ENCODE assay signal across 19 cellular contexts in genomic region chr10:17410907-17411306, GRCh38. TPM values are rescaled to one million over a fixed set of nuclear protein-coding genes. Genes with fewer than 3 reads are reported as not detected.
A peak's percentile ranks its signal among the peaks of the same experiment; 100 is the strongest.
DNase-seq lines count a peak whose midpoint lies in the region; ATAC-seq and TF ChIP-seq lines count a peak whose summit lies in the region.
"Had no signal": no experiment of that assay in that cellular context is flagged by ENCODE, and none has a peak within 500 bp of the region (broad histone marks: within the 10 kb centered on the region; RNA-seq: fewer than 3 reads in every experiment).

No MANE protein-coding gene starts in this region.

- no peak overlapping the region for H3K4me2 ChIP-seq in neural cell (ENCODE audit: low read length)
- H3K4me2 ChIP-seq: A549 had no signal

- TF ChIP-seq EP300 in neural cell (conservative IDR thresholded peaks at IDR 0.05; ENCODE audit: poor library complexity, severe bottlenecking), result peak; percentile 44

- H3K27ac ChIP-seq in neural cell (ENCODE audit: low read length) (no peak overlapping the region), brain microvascular endothelial cell (no peak overlapping the region)
- H3K27ac ChIP-seq: A549 had no signal

- H3K9me2 ChIP-seq in neural cell (ENCODE audit: insufficient read depth, low read length), result no peaks in the 10 kb centered on the region

- in situ Hi-C loops in brain microvascular endothelial cell (cut with HindIII; ENCODE audit: low pct_ligation_motif_present, low sequenced_read_pairs), result no loop called here

- no peak overlapping the region for H3K9ac ChIP-seq in neural cell (ENCODE audit: low read length)

- H3F3A ChIP-seq in neural cell (ENCODE audit: insufficient read depth, low read length, poor library complexity, severe bottlenecking), result no peaks in the 10 kb centered on the region

- H4K20me1 ChIP-seq in neural cell (ENCODE audit: insufficient read depth), result no peaks in the 10 kb centered on the region

- no peak for TF ChIP-seq RAD21 in neural cell (conservative IDR thresholded peaks at IDR 0.05)

- POLR2A ChIA-PET in HEK293T (lab: Yijun Ruan, JAX), result no interaction called here

- H3K36me3 ChIP-seq in neural cell (ENCODE audit: insufficient read depth, low read length) (no peaks in the 10 kb centered on the region), brain microvascular endothelial cell (replicated peaks) (no peaks in the 10 kb centered on the region)
- H3K36me3 ChIP-seq: HAP-1 had no signal

- DNase-seq in NCI-H748 (lab: John Stamatoyannopoulos, UW; ENCODE audit: unreplicated experiment) (peak; percentile 33), NCI-H748 treated with DMSO at 0.1 percent for 48 hours (lab: John Stamatoyannopoulos, UW) (no peak), HEK293T (ENCODE audit: extremely low spot score) (no peak), NCI-H526 treated with DMSO at 0.1 percent for 48 hours (lab: John Stamatoyannopoulos, UW) (peak; percentile 2), brain microvascular endothelial cell (no peak)
- DNase-seq: 8988T; C1 segment of cervical spinal cord; Calu3; CD4-positive, alpha-beta memory T cell; COR-L47; DMS53; DMS79 treated with DMSO at 0.1 percent for 48 hours; GF-D8; GOT3 had no signal

- ATAC-seq in HG02981 (IDR thresholded peaks at IDR 0.05; ENCODE audit: unreplicated experiment), result no peak
- ATAC-seq: A549 had no signal

- H3K4me3 ChIP-seq in neural cell (ENCODE audit: low read length) (no peak overlapping the region), brain microvascular endothelial cell (ENCODE audit: low read depth, low read length) (no peak overlapping the region)
- H3K4me3 ChIP-seq: A549, HAP-1 had no signal

- CTCF ChIA-PET in HEK293T (lab: Yijun Ruan, JAX), result no interaction called here

- no peaks in the 10 kb centered on the region for H3K79me2 ChIP-seq in neural cell (replicated peaks; ENCODE audit: insufficient read depth, low read length)

- no peak overlapping the region for H2AFZ ChIP-seq in neural cell (ENCODE audit: low read depth, low read length)

- no peaks in the 10 kb centered on the region for H3K27me3 ChIP-seq in neural cell (ENCODE audit: insufficient read depth, low read depth, low read length)
- H3K27me3 ChIP-seq in brain microvascular endothelial cell (replicated peaks), result no peaks in the 10 kb centered on the region

- no peaks in the 10 kb centered on the region for H3K9me3 ChIP-seq in neural cell (ENCODE audit: low read length)
- H3K9me3 ChIP-seq: A549, HAP-1 had no signal

- TF ChIP-seq CTCF in neural cell (IDR thresholded peaks at IDR 0.05; ENCODE audit: poor library complexity, severe bottlenecking), result no peak
- TF ChIP-seq CTCF in brain microvascular endothelial cell (IDR thresholded peaks at IDR 0.05; ENCODE audit: low read depth, low read length, missing control alignments), result no peak

TF ChIP-seq in HEK293T, 16 proteins besides CTCF, POLR2A, EP300 and RAD21:
- TF ChIP-seq PKNOX1 (IDR thresholded peaks at IDR 0.05), result peak; percentile 27; the same call in 1 of the 2 replicates
- TF ChIP-seq CTBP1 (IDR thresholded peaks at IDR 0.05; ENCODE audit: borderline replicate concordance), result no peak
- TF ChIP-seq TARDBP (IDR thresholded peaks at IDR 0.05), result no peak
- no peak for TF ChIP-seq ARNT (IDR thresholded peaks at IDR 0.05)
- no peak for TF ChIP-seq L3MBTL2 (conservative IDR thresholded peaks at IDR 0.05)
TF ChIP-seq in HEK293T: peak in this region for 1.

TF ChIP-seq in neural cell, 6 proteins besides CTCF, POLR2A, EP300 and RAD21:
- TF ChIP-seq EZH2 (IDR thresholded peaks at IDR 0.05; ENCODE audit: borderline replicate concordance, insufficient read depth, low read length, poor library complexity, severe bottlenecking), result no peak
- TF ChIP-seq MXI1 (conservative IDR thresholded peaks at IDR 0.05; ENCODE audit: poor library complexity, severe bottlenecking), result no peak
- no peak for TF ChIP-seq POLR2AphosphoS5 (IDR thresholded peaks at IDR 0.05)
- TF ChIP-seq TAF1 (IDR thresholded peaks at IDR 0.05; ENCODE audit: low read depth), result no peak
- TF ChIP-seq REST (IDR thresholded peaks at IDR 0.05; ENCODE audit: borderline replicate concordance), result no peak
- TF ChIP-seq SMC3 (conservative IDR thresholded peaks at IDR 0.05; ENCODE audit: poor library complexity), result no peak

RNA-seq across cellular contexts. Expression of gene ST8SIA6, which starts 43.5 kb away (rescaled TPM):
- polyA plus RNA-seq in neural cell, result 0.20 and 0.41 TPM in 2 replicates
- polyA minus RNA-seq in neural cell, result 1.2 and 1.3 TPM in 2 replicates
- polyA plus RNA-seq: BJ had no signal

Comparison
In these comparisons a context has a peak if more than half of its experiments do, and no peak if none do; other contexts are left out.
1. DNase-seq: peak in NCI-H748 (single experiment) and NCI-H526 treated with DMSO at 0.1 percent for 48 hours (single experiment); none in NCI-H748 treated with DMSO at 0.1 percent for 48 hours (single experiment), HEK293T (single experiment) and brain microvascular endothelial cell (single experiment).